8 cellular contexts compared by ENCODE assay signal in the genomic region with DNA sequence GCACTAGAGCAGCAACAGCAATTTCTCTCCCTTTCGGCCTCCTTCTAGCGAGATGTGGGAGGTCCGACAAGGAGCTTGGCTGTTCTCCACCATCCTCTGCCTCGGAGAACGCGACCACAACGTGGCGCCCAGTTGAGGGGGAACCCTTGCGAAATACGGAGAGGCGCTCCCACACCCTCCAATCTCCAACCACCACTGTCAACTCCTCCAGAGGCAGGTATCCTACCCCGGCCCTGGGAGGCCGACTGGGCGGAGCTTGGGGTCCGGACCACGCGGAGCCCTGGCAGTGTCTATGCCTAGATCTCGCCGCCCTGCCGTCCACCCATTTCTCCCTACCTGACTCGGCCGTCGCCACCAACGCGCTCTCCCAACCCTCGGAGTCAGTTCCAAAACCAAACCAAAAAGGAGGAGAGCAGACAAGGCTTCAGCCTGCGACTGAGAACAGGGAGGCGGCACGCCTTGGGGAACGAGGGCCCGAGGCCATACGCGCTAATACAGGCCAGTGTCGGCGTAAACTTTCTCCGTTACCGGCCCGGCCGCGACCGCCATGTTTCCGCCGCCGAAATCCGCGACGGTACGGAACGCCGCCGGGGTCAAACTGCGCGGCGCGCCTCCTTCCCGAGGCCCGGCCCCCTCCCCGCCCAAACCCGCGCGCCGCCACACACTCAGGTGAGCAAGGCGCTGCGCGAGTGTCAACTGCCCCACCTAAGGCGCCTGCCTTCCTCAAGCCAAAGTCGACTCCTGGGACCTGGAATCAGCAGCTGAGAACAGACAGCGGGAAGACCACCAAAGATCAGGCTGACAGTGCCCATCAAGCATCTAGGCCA. TPM values are rescaled to one million over a fixed set of nuclear protein-coding genes. Genes with fewer than 3 reads are reported as not detected.
DNase-seq lines count a peak whose midpoint lies in the region; ATAC-seq and TF ChIP-seq lines count a peak whose summit lies in the region.

A gene with protein sequence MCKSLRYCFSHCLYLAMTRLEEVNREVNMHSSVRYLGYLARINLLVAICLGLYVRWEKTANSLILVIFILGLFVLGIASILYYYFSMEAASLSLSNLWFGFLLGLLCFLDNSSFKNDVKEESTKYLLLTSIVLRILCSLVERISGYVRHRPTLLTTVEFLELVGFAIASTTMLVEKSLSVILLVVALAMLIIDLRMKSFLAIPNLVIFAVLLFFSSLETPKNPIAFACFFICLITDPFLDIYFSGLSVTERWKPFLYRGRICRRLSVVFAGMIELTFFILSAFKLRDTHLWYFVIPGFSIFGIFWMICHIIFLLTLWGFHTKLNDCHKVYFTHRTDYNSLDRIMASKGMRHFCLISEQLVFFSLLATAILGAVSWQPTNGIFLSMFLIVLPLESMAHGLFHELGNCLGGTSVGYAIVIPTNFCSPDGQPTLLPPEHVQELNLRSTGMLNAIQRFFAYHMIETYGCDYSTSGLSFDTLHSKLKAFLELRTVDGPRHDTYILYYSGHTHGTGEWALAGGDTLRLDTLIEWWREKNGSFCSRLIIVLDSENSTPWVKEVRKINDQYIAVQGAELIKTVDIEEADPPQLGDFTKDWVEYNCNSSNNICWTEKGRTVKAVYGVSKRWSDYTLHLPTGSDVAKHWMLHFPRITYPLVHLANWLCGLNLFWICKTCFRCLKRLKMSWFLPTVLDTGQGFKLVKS (minus strand): TSS at position 570 of the 827 bp plus-strand sequence. CDS start 5,568 bp downstream, outside the sequence.

- peaks cover 24% of the 10 kb centered on the region for H3K79me2 ChIP-seq in fibroblast of lung (ENCODE audit: control insufficient read depth, insufficient read depth, low read length)

- peak within 1 kb of the TSS; percentile 79 for H3K4me2 ChIP-seq in fibroblast of lung (ENCODE audit: extremely low read depth, insufficient read depth, low read length)

- peaks cover 7% of the 10 kb centered on the region for H3K4me1 ChIP-seq in fibroblast of lung (ENCODE audit: control insufficient read depth, extremely low read depth, insufficient read depth, low read length)
- H3K4me1 ChIP-seq in naive thymus-derived CD4-positive, alpha-beta T cell (ENCODE audit: control insufficient read depth in 2 of 2, insufficient read depth in 2 of 2, low read length in 2 of 2) = peaks cover 13 to 23% of the 10 kb centered on the region in 2 donors

- peak within 1 kb of the TSS; percentile 90 to 97 (median 95) for H3K4me3 Mint-ChIP-seq in naive thymus-derived CD4-positive, alpha-beta T cell
- peak within 1 kb of the TSS; percentile 86 for H3K4me3 Mint-ChIP-seq in stimulated activated memory B cell treated with anti-CD40 and anti-IgM and Interleukin-4, amounts not matched to agents 10 μg/mL and 1 μg/mL and 100 μg/mL, for 72 hours

- peak within 1 kb of the TSS; percentile 96 for H3K9ac ChIP-seq in fibroblast of lung (ENCODE audit: insufficient read depth, low read length)

- peak; percentile 89 for ATAC-seq in GM21717 (IDR thresholded peaks at IDR 0.05; ENCODE audit: unreplicated experiment)
- peak; percentile 94 for ATAC-seq in naive thymus-derived CD4-positive, alpha-beta T cell
- peak; percentile 91 for ATAC-seq in stimulated activated memory B cell treated with anti-CD40 and anti-IgM and Interleukin-4, amounts not matched to agents 10 μg/mL and 1 μg/mL and 100 μg/mL, for 72 hours

- H3K36me3 Mint-ChIP-seq in naive thymus-derived CD4-positive, alpha-beta T cell = peaks cover 0 to 12% (median 0%) of the 10 kb centered on the region in 5 donors
- H3K36me3 Mint-ChIP-seq in stimulated activated memory B cell treated with anti-CD40 and anti-IgM and Interleukin-4, amounts not matched to agents 10 μg/mL and 1 μg/mL and 100 μg/mL, for 72 hours = peaks cover 6% of the 10 kb centered on the region

- no peaks in the 10 kb centered on the region for H3K27me3 Mint-ChIP-seq in naive thymus-derived CD4-positive, alpha-beta T cell
- H3K27me3 Mint-ChIP-seq in stimulated activated memory B cell treated with anti-CD40 and anti-IgM and Interleukin-4, amounts not matched to agents 10 μg/mL and 1 μg/mL and 100 μg/mL, for 72 hours = no peaks in the 10 kb centered on the region

- peak within 1 kb of the TSS; percentile 63 to 93 (median 88) for H3K27ac Mint-ChIP-seq in naive thymus-derived CD4-positive, alpha-beta T cell
- peak within 1 kb of the TSS; percentile 95 for H3K27ac Mint-ChIP-seq in stimulated activated memory B cell treated with anti-CD40 and anti-IgM and Interleukin-4, amounts not matched to agents 10 μg/mL and 1 μg/mL and 100 μg/mL, for 72 hours

- H3K27ac ChIP-seq in fibroblast of lung (ENCODE audit: insufficient read depth, low read length) = peak within 1 kb of the TSS; percentile 93
- peak within 1 kb of the TSS; percentile 85 for H3K27ac ChIP-seq in naive thymus-derived CD4-positive, alpha-beta T cell (ENCODE audit: low read depth, low read length)

- H3K9me3 Mint-ChIP-seq in naive thymus-derived CD4-positive, alpha-beta T cell = no peaks in the 10 kb centered on the region
- no peaks in the 10 kb centered on the region for H3K9me3 Mint-ChIP-seq in stimulated activated memory B cell treated with anti-CD40 and anti-IgM and Interleukin-4, amounts not matched to agents 10 μg/mL and 1 μg/mL and 100 μg/mL, for 72 hours

- POLR2A ChIA-PET in naive thymus-derived CD4-positive, alpha-beta T cell (lab: Charles Lee) = interaction anchor here (0.8 to 2.2 kb wide), 5 partner anchors 150 to 586 kb away, joined by 3 to 9 read pairs (median 3); a partner anchor contains a TSS

- CTCF ChIA-PET in naive thymus-derived CD4-positive, alpha-beta T cell (lab: Charles Lee) = no interaction called here

- peak within 1 kb of the TSS; percentile 100 for H2AFZ ChIP-seq in fibroblast of lung (ENCODE audit: low read length)

- H4K20me1 ChIP-seq in fibroblast of lung (ENCODE audit: control insufficient read depth, extremely low read depth, insufficient read depth, low read length) = no peaks in the 10 kb centered on the region

- DNase-seq in DMS79 (lab: John Stamatoyannopoulos, UW) (peak; percentile 81), KBM-7 (peak; percentile 91), RPMI8226 (peak; percentile 93), fibroblast of lung (ENCODE audit: low read depth in 2 of 2) (peak; percentile 79 to 89)
- DNase-seq in activated T-helper 1 cell treated with anti-CD3 and anti-CD28 coated beads, Interleukin-2, amount 50 U/mL, for 16 hours (ENCODE audit: low read depth in 1 of 2, low spot score in 1 of 2) = peak; percentile 76 to 81
- DNase-seq in naive thymus-derived CD4-positive, alpha-beta T cell = peak; percentile 75 to 91 (median 83)

- no peaks in the 10 kb centered on the region for H3K9me3 ChIP-seq in fibroblast of lung (ENCODE audit: control insufficient read depth, insufficient read depth, low read depth, low read length)
- no peaks in the 10 kb centered on the region for H3K9me3 ChIP-seq in naive thymus-derived CD4-positive, alpha-beta T cell (ENCODE audit: control insufficient read depth in 2 of 3, low read length in 3 of 3)

- in situ Hi-C loops in KBM-7 (cut with MboI; ENCODE audit: low pct_unique_long_range_greater_than_20kb, low sequenced_read_pairs) = no loop called here

- peaks cover 27 to 49% (median 36%) of the 10 kb centered on the region in 7 donors for H3K4me1 Mint-ChIP-seq in naive thymus-derived CD4-positive, alpha-beta T cell
- peaks cover 37% of the 10 kb centered on the region for H3K4me1 Mint-ChIP-seq in stimulated activated memory B cell treated with anti-CD40 and anti-IgM and Interleukin-4, amounts not matched to agents 10 μg/mL and 1 μg/mL and 100 μg/mL, for 72 hours

- H3K36me3 ChIP-seq in fibroblast of lung (ENCODE audit: control insufficient read depth, insufficient read depth, low read length) = no peaks in the 10 kb centered on the region
- H3K36me3 ChIP-seq in naive thymus-derived CD4-positive, alpha-beta T cell (ENCODE audit: control insufficient read depth in 2 of 3, insufficient read depth in 3 of 3, low read length in 3 of 3) = peaks cover 0 to 4% (median 0%) of the 10 kb centered on the region in 3 experiments

- H3K27me3 ChIP-seq in fibroblast of lung (ENCODE audit: control insufficient read depth, insufficient read depth, low read length) = no peaks in the 10 kb centered on the region
- H3K27me3 ChIP-seq in naive thymus-derived CD4-positive, alpha-beta T cell (ENCODE audit: control insufficient read depth in 2 of 2, insufficient read depth in 2 of 2, low read length in 2 of 2) = no peaks in the 10 kb centered on the region

- TF ChIP-seq CTCF in fibroblast of lung (conservative IDR thresholded peaks at IDR 0.05 in 1 of 2, IDR thresholded peaks at IDR 0.05 in 1 of 2; ENCODE audit: low read depth in 1 of 2, low read length in 2 of 2) = no peak

- intact Hi-C loops in naive thymus-derived CD4-positive, alpha-beta T cell (cut with micrococcal nuclease) = loop anchor here (1.0 to 5.0 kb wide), 12 partner anchors 8 to 1708 kb away; a partner anchor contains a TSS

- peak within 1 kb of the TSS; percentile 73 to 93 (median 81) for H3K4me3 ChIP-seq in fibroblast of lung (replicated peaks in 1 of 4; ENCODE audit: control extremely low read depth in 1 of 4, insufficient read depth in 1 of 4, low read depth in 3 of 4, low read length in 4 of 4)
- peak within 1 kb of the TSS; percentile 98 for H3K4me3 ChIP-seq in naive thymus-derived CD4-positive, alpha-beta T cell (ENCODE audit: low read length)

RNA-seq across cellular contexts. Expression of the gene that starts here (rescaled TPM):
- 14.1 and 19.3 TPM in 2 replicates for total RNA-seq in fibroblast of lung
- polyA plus RNA-seq in fibroblast of lung = 17.1 and 27.2 TPM in 2 replicates
- 9.3 and 13.8 TPM in 2 replicates for polyA plus RNA-seq in fibroblast of lung (2012)
- 9.3 and 14.8 TPM in 2 replicates for polyA minus RNA-seq in fibroblast of lung (ENCODE audit: low replicate concordance)
- total RNA-seq in naive thymus-derived CD4-positive, alpha-beta T cell = 10 to 100 TPM; 18.3 to 30.1 (median 20.7) TPM
- polyA plus RNA-seq in naive thymus-derived CD4-positive, alpha-beta T cell = 1 to 10 TPM; 6.0 to 7.6 TPM

Comparison
In these comparisons a context has a peak if more than half of its experiments do, and no peak if none do; other contexts are left out.
1. Peak in every context shown above with its lines: DNase-seq, ATAC-seq, H3K4me3 ChIP-seq and H3K27ac ChIP-seq.